1 cellular context compared by ENCODE assay signal in genomic region chr4:101027721-101028120, GRCh38.
TF ChIP-seq lines count a peak whose summit lies in the region.

No MANE protein-coding gene starts in this region.

TF ChIP-seq in HCT116, 20 proteins besides CTCF, POLR2A, EP300 and RAD21 (continued from another document):
- no peak for TF ChIP-seq SIN3A (IDR thresholded peaks at IDR 0.05; ENCODE audit: low read depth)
- TF ChIP-seq JUND (IDR thresholded peaks at IDR 0.05), result no peak
- TF ChIP-seq YY1 (IDR thresholded peaks at IDR 0.05; ENCODE audit: extremely low read depth, insufficient replicate concordance, low read depth, low read length), result no peak
- TF ChIP-seq EZH2phosphoT487 (IDR thresholded peaks at IDR 0.05; ENCODE audit: borderline replicate concordance), result no peak
- no peak for TF ChIP-seq MAX (IDR thresholded peaks at IDR 0.05)
